In genomic region chr1:112625696-112626095, GRCh38 we compare ENCODE assay signal across 1 cellular context.
A peak's percentile ranks its signal among the peaks of the same experiment; 100 is the strongest.
TF ChIP-seq lines count a peak whose summit lies in the region.

No MANE protein-coding gene starts in this region.

TF ChIP-seq in GM12878, 131 proteins besides CTCF, POLR2A, EP300 and RAD21:
- TF ChIP-seq BACH1 (IDR thresholded peaks at IDR 0.05; ENCODE audit: borderline replicate concordance) (no peak), ATF2 (IDR thresholded peaks at IDR 0.05; ENCODE audit: low read length) (no peak), MAX (IDR thresholded peaks at IDR 0.05; ENCODE audit: low read depth, low read length) (no peak), TCF12 (IDR thresholded peaks at IDR 0.05; ENCODE audit: low read depth, low read length) (no peak), WRNIP1 (IDR thresholded peaks at IDR 0.05; ENCODE audit: borderline replicate concordance, low read depth, low read length) (peak; percentile 25; the same call in 1 of the 2 replicates), ELK1 (IDR thresholded peaks at IDR 0.05; ENCODE audit: low read depth, low read length) (no peak)
